In the genomic region with DNA sequence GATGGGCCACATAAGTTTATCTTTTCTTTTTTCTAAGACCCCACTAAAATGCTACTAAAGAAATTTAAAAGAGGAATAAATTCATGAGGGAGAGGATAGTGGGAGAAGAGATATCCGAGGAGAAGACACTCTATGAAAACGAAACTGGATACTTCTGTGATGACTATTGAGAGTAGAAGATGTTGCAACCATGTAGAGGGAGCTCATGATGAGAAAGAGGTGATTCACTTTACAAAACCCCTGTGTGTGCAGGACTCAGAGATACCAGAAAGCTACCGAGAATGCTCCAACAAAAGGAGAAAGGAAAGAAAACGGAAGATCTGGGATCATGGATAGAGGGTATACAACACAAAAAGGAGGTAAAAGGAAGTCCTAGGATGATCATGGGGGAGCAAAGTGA, we compare ENCODE assay signal across 10 cellular contexts. TPM values are rescaled to one million over a fixed set of nuclear protein-coding genes. Genes with fewer than 3 reads are reported as not detected.
DNase-seq lines count a peak whose midpoint lies in the region; ATAC-seq and TF ChIP-seq lines count a peak whose summit lies in the region.
"Had no signal": no experiment of that assay in that cellular context is flagged by ENCODE, and none has a peak within 500 bp of the region (broad histone marks: within the 10 kb centered on the region; RNA-seq: fewer than 3 reads in every experiment).

No MANE protein-coding gene starts in this region.

- ATAC-seq in PC-3: peak; percentile 87
- peak; percentile 46 for ATAC-seq in upper lobe of right lung
- ATAC-seq in HG03457 (IDR thresholded peaks at IDR 0.05; ENCODE audit: unreplicated experiment): no peak
- no peak for ATAC-seq in GM18868 (IDR thresholded peaks at IDR 0.05; ENCODE audit: unreplicated experiment)

- no peaks in the 10 kb centered on the region for H3K36me3 ChIP-seq in PC-3 (ENCODE audit: low read depth, low read length)
- no peaks in the 10 kb centered on the region for H3K36me3 ChIP-seq in fibroblast of lung (ENCODE audit: control insufficient read depth, insufficient read depth, low read length)
- no peaks in the 10 kb centered on the region for H3K36me3 ChIP-seq in upper lobe of right lung
- H3K36me3 ChIP-seq: BE2C had no signal

- no TSS peak for BruUV-seq in PC-3 (replicated peaks; lab: Mats Ljungman, UMichigan)

- H3F3A ChIP-seq in PC-3 (ENCODE audit: low read length, unreplicated experiment): no peaks in the 10 kb centered on the region

- H3K4me3 ChIP-seq in PC-3 (ENCODE audit: low read length) (peak overlapping the region; percentile 56), fibroblast of lung (replicated peaks in 1 of 4; ENCODE audit: control extremely low read depth in 1 of 4, insufficient read depth in 1 of 4, low read depth in 3 of 4, low read length in 4 of 4) (peak overlapping the region in 2 of 4 experiments; percentile 26 to 46), upper lobe of right lung (no peak overlapping the region)

- DNase-seq in SKM-1 treated with dmso at 0.1 percent for 144 hours (lab: John Stamatoyannopoulos, UW; ENCODE audit: unreplicated experiment) (peak; percentile 21), SKM-1 (lab: John Stamatoyannopoulos, UW; ENCODE audit: unreplicated experiment) (no peak), PC-3 (peak; percentile 83), fibroblast of lung (ENCODE audit: low read depth in 2 of 2) (peak; percentile 83 to 93), upper lobe of right lung (no peak), activated gamma-delta T cell treated with Interleukin-2 at 50 U/mL for 16 hours (no peak)
- DNase-seq: BE2C, hippocampal formation had no signal

- H3K27ac ChIP-seq in PC-3 (ENCODE audit: low read length): no peak overlapping the region
- H3K27ac ChIP-seq in fibroblast of lung (ENCODE audit: insufficient read depth, low read length): peak overlapping the region; percentile 64
- H3K27ac ChIP-seq in upper lobe of right lung: no peak overlapping the region

- H3K9me3 ChIP-seq in PC-3 (ENCODE audit: low read length) (no peaks in the 10 kb centered on the region), fibroblast of lung (ENCODE audit: control insufficient read depth, insufficient read depth, low read depth, low read length) (no peaks in the 10 kb centered on the region), upper lobe of right lung (no peaks in the 10 kb centered on the region)
- H3K9me3 ChIP-seq: BE2C had no signal

- CTCF ChIA-PET in PC-3 (lab: Charles Lee): no interaction called here

- H2AFZ ChIP-seq in PC-3 (ENCODE audit: low read length): peak overlapping the region; percentile 40; the same call in 1 of the 2 replicates
- no peak overlapping the region for H2AFZ ChIP-seq in fibroblast of lung (ENCODE audit: low read length)

- H3K9ac ChIP-seq in PC-3 (ENCODE audit: low read length): no peak overlapping the region
- no peak overlapping the region for H3K9ac ChIP-seq in fibroblast of lung (ENCODE audit: insufficient read depth, low read length)

- intact Hi-C loops in PC-3 (cut with micrococcal nuclease) (no loop called here), upper lobe of right lung (cut with DNase I) (no loop called here)

- no peaks in the 10 kb centered on the region for H3K9me2 ChIP-seq in PC-3 (replicated peaks; ENCODE audit: low read length)

- H3K4me2 ChIP-seq in PC-3 (ENCODE audit: low read length): peak overlapping the region; percentile 77
- H3K4me2 ChIP-seq in fibroblast of lung (ENCODE audit: extremely low read depth, insufficient read depth, low read length): peak overlapping the region; percentile 44

- H3K79me2 ChIP-seq in PC-3 (ENCODE audit: low read length): no peaks in the 10 kb centered on the region
- no peaks in the 10 kb centered on the region for H3K79me2 ChIP-seq in fibroblast of lung (ENCODE audit: control insufficient read depth, insufficient read depth, low read length)

- H4K20me1 ChIP-seq in PC-3 (ENCODE audit: low read length) (no peaks in the 10 kb centered on the region), fibroblast of lung (ENCODE audit: control insufficient read depth, extremely low read depth, insufficient read depth, low read length) (no peaks in the 10 kb centered on the region)

- H3K27me3 ChIP-seq in PC-3 (ENCODE audit: low read length) (no peaks in the 10 kb centered on the region), fibroblast of lung (ENCODE audit: control insufficient read depth, insufficient read depth, low read length) (no peaks in the 10 kb centered on the region), upper lobe of right lung (no peaks in the 10 kb centered on the region)
- H3K27me3 ChIP-seq: BE2C had no signal

- H3K4me1 ChIP-seq in PC-3 (ENCODE audit: insufficient read depth, low read length) (peaks cover 12% of the 10 kb centered on the region), fibroblast of lung (ENCODE audit: control insufficient read depth, extremely low read depth, insufficient read depth, low read length) (peaks cover 6% of the 10 kb centered on the region), upper lobe of right lung (no peaks in the 10 kb centered on the region)
- H3K4me1 ChIP-seq: BE2C had no signal

- POLR2A ChIA-PET in PC-3 (lab: Charles Lee; ENCODE audit: unreplicated experiment): no interaction called here

- TF ChIP-seq CTCF in PC-3 (conservative IDR thresholded peaks at IDR 0.05; ENCODE audit: low read depth, low read length): 0 out of 2 replicates have a peak, but pooled peaks have one; percentile 10
- TF ChIP-seq CTCF in fibroblast of lung (conservative IDR thresholded peaks at IDR 0.05 in 1 of 2, IDR thresholded peaks at IDR 0.05 in 1 of 2; ENCODE audit: low read depth in 1 of 2, low read length in 2 of 2): no peak
- no peak for TF ChIP-seq CTCF in upper lobe of right lung (IDR thresholded peaks at IDR 0.05)

RNA-seq across cellular contexts. Expression of gene SLC38A11, which starts 34.9 kb away (rescaled TPM):
- 0.36 TPM in 1 of 2 replicates, not detected in the other for total RNA-seq in PC-3 (2014; rRNA removed)
- total RNA-seq in fibroblast of lung: 0.26 and 0.50 TPM in 2 replicates
- 0.07 and 1.1 TPM in 2 replicates for polyA plus RNA-seq in fibroblast of lung
- polyA plus RNA-seq in fibroblast of lung (2012): 0.17 TPM in 1 of 2 replicates, not detected in the other
- polyA minus RNA-seq in fibroblast of lung (ENCODE audit: low replicate concordance): not detected in 2 replicates
- total RNA-seq in upper lobe of right lung: 0.41 TPM

Comparison
In these comparisons a context has a peak if more than half of its experiments do, and no peak if none do; other contexts are left out.
1. DNase-seq: peak in SKM-1 treated with dmso at 0.1 percent for 144 hours (single experiment), PC-3 (single experiment) and fibroblast of lung (2 of 2); none in SKM-1 (single experiment), upper lobe of right lung (single experiment) and activated gamma-delta T cell treated with Interleukin-2 at 50 U/mL for 16 hours (single experiment).
2. ATAC-seq: peak in PC-3 (single experiment) and upper lobe of right lung (single experiment); none in HG03457 (single experiment) and GM18868 (single experiment).